Comparison of ENCODE assay signal across 8 cellular contexts in genomic region chr6:30102701-30103629, GRCh38. TPM values are rescaled to one million over a fixed set of nuclear protein-coding genes. Genes with fewer than 3 reads are reported as not detected.
A peak's percentile ranks its signal among the peaks of the same experiment; 100 is the strongest.
DNase-seq lines count a peak whose midpoint lies in the region; ATAC-seq, FAIRE-seq and TF ChIP-seq lines count a peak whose summit lies in the region.

No MANE protein-coding gene starts in this region.

- H3K4me1 ChIP-seq in HepG2 (ENCODE audit: insufficient read depth, low read length) = peaks cover 58% of the 10 kb centered on the region

- POLR2A ChIA-PET in HepG2 (lab: Yijun Ruan, JAX) = interaction anchor here (0.7 to 3.1 kb wide), 16 partner anchors 10 to 138 kb away, joined by 3 to 43 read pairs (median 6); partner anchors contain the start of genes POLR1H, PPP1R11, TRIM15 and TRIM26

- intact Hi-C loops in HepG2 (cut with micrococcal nuclease; ENCODE audit: unreplicated experiment) = loop anchor here (1.0 to 2.0 kb wide), 6 partner anchors 28 to 161 kb away; partner anchors contain the start of genes HLA-A, POLR1H, PPP1R11 and TRIM15

- H3K27ac ChIP-seq in HepG2 (ENCODE audit: extremely low read length, insufficient read depth, low read length) = peak overlapping the region; percentile 79

- CTCF ChIA-PET in HepG2 (lab: Yijun Ruan, JAX; ENCODE audit: low intra/inter-chr PET ratio, low total read pairs) = interaction anchor here (0.8 to 6.0 kb wide), 5 partner anchors 28 to 116 kb away, joined by 3 to 140 read pairs (median 4); no protein-coding TSS in a partner anchor

- BruUV-seq in HepG2 (replicated peaks; lab: Mats Ljungman, UMichigan) = no TSS peak

- in situ Hi-C loops in HepG2 (cut with HindIII; ENCODE audit: extremely low pct_ligation_motif_present, low pct_unique_long_range_greater_than_20kb) = loop anchor here (5.0 kb wide), 1 partner anchor 69 kb away; no protein-coding TSS in a partner anchor

- H3K4me2 ChIP-seq in HepG2 (ENCODE audit: low read depth, low read length) = peak overlapping the region; percentile 96

- TF ChIP-seq POLR2A in HepG2 (IDR thresholded peaks at IDR 0.05; ENCODE audit: insufficient read depth in 1 of 2, low read depth in 2 of 2, low read length in 2 of 2) = peak; percentile 42 to 79; a peak in 3 of 4 replicates

- TF ChIP-seq EP300 in HepG2 (IDR thresholded peaks at IDR 0.05; ENCODE audit: low read depth in 2 of 2, low read length in 2 of 2) (no peak; a peak in 1 of 4 replicates), HepG2 (CRISPR knock-in tag; IDR thresholded peaks at IDR 0.05; ENCODE audit: borderline replicate concordance) (no peak)

- FAIRE-seq in HepG2 (lab: Jason Lieb, UNC) = peak; percentile 87

- TF ChIP-seq CTCF in GM12875 (IDR thresholded peaks at IDR 0.05; ENCODE audit: borderline replicate concordance, insufficient read depth, low read depth, low read length) = peak; percentile 90
- peak; percentile 99 for TF ChIP-seq CTCF in HepG2 (CRISPR knock-in tag; IDR thresholded peaks at IDR 0.05)

- H3K36me3 ChIP-seq in HepG2 (replicated peaks in 1 of 2; ENCODE audit: control insufficient read depth in 1 of 2, insufficient read depth in 2 of 2, low read length in 2 of 2) = no peaks in the 10 kb centered on the region

- peak; percentile 75 to 83 for DNase-seq in NCI-H524 (lab: John Stamatoyannopoulos, UW)
- DNase-seq in activated CD4-positive, alpha-beta T cell treated with anti-CD3 and anti-CD28 coated beads for 4 hours = peak; percentile 80 to 87
- peak; percentile 91 for DNase-seq in dedifferentiated amniotic fluid mesenchymal stem cell (ENCODE audit: extremely low spot score)
- DNase-seq in HepG2 (ENCODE audit: low spot score) = peak; percentile 90
- DNase-seq in stimulated activated CD4-positive, alpha-beta T cell treated with anti-CD3 and anti-CD28 coated beads, Interleukin-1b, Interleukin-23, amount 100 ng/mL, for 48 hours = peak; percentile 85

- H4K20me1 ChIP-seq in HepG2 (ENCODE audit: insufficient read depth, low read length) = no peaks in the 10 kb centered on the region

- TF ChIP-seq RAD21 in HepG2 (CRISPR knock-in tag; IDR thresholded peaks at IDR 0.05) = peak; percentile 96

- WGBS in HepG2 (ENCODE audit: low lambda C conversion rate) = 17% methylated on average over 32 of the region's 32 CpGs

- H3K79me2 ChIP-seq in HepG2 (ENCODE audit: insufficient read depth, low read length) = peaks cover 9% of the 10 kb centered on the region

- no peaks in the 10 kb centered on the region; a peak in 1 of 5 replicates for H3K27me3 ChIP-seq in HepG2 (ENCODE audit: control insufficient read depth in 1 of 2, insufficient read depth in 2 of 2, low read length in 2 of 2)

- peak overlapping the region; percentile 55 for H2AFZ ChIP-seq in HepG2 (ENCODE audit: low read length)

- H3K9ac ChIP-seq in HepG2 (ENCODE audit: insufficient read depth, low read depth, low read length) = peak overlapping the region; percentile 79

- H3K9me3 ChIP-seq in HepG2 (ENCODE audit: low read length) = no peaks in the 10 kb centered on the region

- H3K4me3 ChIP-seq in GM12875 (ENCODE audit: low read depth, low read length) (peak overlapping the region; percentile 12), HepG2 (replicated peaks in 1 of 3; ENCODE audit: insufficient read depth in 1 of 3, low read depth in 2 of 3, low read length in 3 of 3) (peak overlapping the region; percentile 63 to 77 (median 63))

- peak; percentile 57 for ATAC-seq in HG03342 (IDR thresholded peaks at IDR 0.05; ENCODE audit: unreplicated experiment)
- ATAC-seq in HepG2 = peak; percentile 68
- no peak for ATAC-seq in GM18870 (IDR thresholded peaks at IDR 0.05; ENCODE audit: unreplicated experiment)

RNA-seq across cellular contexts. Expression of gene TRIM31, which starts 9.9 kb away (rescaled TPM):
- total RNA-seq in HepG2 (2016; rRNA removed; fragmentation: Illumina TruSeq; extraction: Trizol) = 0.51 TPM in 1 of 2 replicates, not detected in the other
- total RNA-seq in HepG2 (2016; cell fraction: cytosol; rRNA removed; fragmentation: Illumina TruSeq; extraction: Trizol; ENCODE audit: low read depth) = not detected in 2 replicates
- total RNA-seq in HepG2 (2016; cell fraction: insoluble cytoplasmic fraction; rRNA removed; fragmentation: Illumina TruSeq; extraction: Trizol) = 0.11 TPM in 1 of 2 replicates, not detected in the other
- total RNA-seq in HepG2 (2016; cell fraction: membrane; rRNA removed; fragmentation: Illumina TruSeq; extraction: Trizol) = not detected in 2 replicates
- total RNA-seq in HepG2 (2016; cell fraction: nucleus; rRNA removed; fragmentation: Illumina TruSeq; extraction: Trizol) = 0.16 and 0.19 TPM in 2 replicates
- polyA plus RNA-seq in HepG2 (2011; rRNA removed) = 0.13 and 0.33 TPM in 2 replicates
- 0.07 and 0.09 TPM in 2 replicates for polyA plus RNA-seq in HepG2 (2011; cell fraction: cytosol; rRNA removed)
- polyA plus RNA-seq in HepG2 (2011; cell fraction: nucleus; rRNA removed) = 0.76 and 0.97 TPM in 2 replicates
- 3.9 and 7.8 TPM in 2 replicates for polyA plus RNA-seq in HepG2 (2012)
- polyA plus RNA-seq in HepG2 (2016; cell fraction: cytosol; fragmentation: Illumina TruSeq; extraction: Trizol; ENCODE audit: low read depth) = 0.08 and 0.22 TPM in 2 replicates
- polyA plus RNA-seq in HepG2 (2016; cell fraction: insoluble cytoplasmic fraction; fragmentation: Illumina TruSeq; extraction: Trizol; ENCODE audit: low read depth) = not detected in 2 replicates
- not detected in 2 replicates for polyA plus RNA-seq in HepG2 (2016; cell fraction: membrane; fragmentation: Illumina TruSeq; extraction: Trizol; ENCODE audit: low read depth)
- 0.30 TPM in 1 of 2 replicates, not detected in the other for polyA plus RNA-seq in HepG2 (2016; cell fraction: nucleus; fragmentation: Illumina TruSeq; extraction: Trizol; ENCODE audit: insufficient read depth, low read depth)
- polyA minus RNA-seq in HepG2 (2011; rRNA and poly(A)+ RNA removed; ENCODE audit: low replicate concordance) = 0.09 and 0.16 TPM in 2 replicates
- polyA minus RNA-seq in HepG2 (2011; cell fraction: cytosol; rRNA and poly(A)+ RNA removed) = not detected in 2 replicates
- 1.3 and 3.5 TPM in 2 replicates for polyA minus RNA-seq in HepG2 (2011; cell fraction: nucleus; rRNA and poly(A)+ RNA removed)

RNA-seq across cellular contexts. Expression of gene RNF39, which starts 27.4 kb away (rescaled TPM):
- 0.13 TPM in 2 replicates for total RNA-seq in HepG2 (2016; rRNA removed; fragmentation: Illumina TruSeq; extraction: Trizol)
- not detected in 2 replicates for total RNA-seq in HepG2 (2016; cell fraction: cytosol; rRNA removed; fragmentation: Illumina TruSeq; extraction: Trizol; ENCODE audit: low read depth)
- total RNA-seq in HepG2 (2016; cell fraction: insoluble cytoplasmic fraction; rRNA removed; fragmentation: Illumina TruSeq; extraction: Trizol) = 0.24 TPM in 1 of 2 replicates, not detected in the other
- total RNA-seq in HepG2 (2016; cell fraction: membrane; rRNA removed; fragmentation: Illumina TruSeq; extraction: Trizol) = 0.07 and 0.09 TPM in 2 replicates
- not detected in 2 replicates for total RNA-seq in HepG2 (2016; cell fraction: nucleus; rRNA removed; fragmentation: Illumina TruSeq; extraction: Trizol)
- polyA plus RNA-seq in HepG2 (2011; rRNA removed) = 1.8 and 2.2 TPM in 2 replicates
- polyA plus RNA-seq in HepG2 (2011; cell fraction: cytosol; rRNA removed) = 1.9 and 2.2 TPM in 2 replicates
- 0.76 and 1.4 TPM in 2 replicates for polyA plus RNA-seq in HepG2 (2011; cell fraction: nucleus; rRNA removed)
- polyA plus RNA-seq in HepG2 (2012) = 3.2 and 3.8 TPM in 2 replicates
- polyA plus RNA-seq in HepG2 (2016; cell fraction: cytosol; fragmentation: Illumina TruSeq; extraction: Trizol; ENCODE audit: low read depth) = not detected in 2 replicates
- polyA plus RNA-seq in HepG2 (2016; cell fraction: insoluble cytoplasmic fraction; fragmentation: Illumina TruSeq; extraction: Trizol; ENCODE audit: low read depth) = 0.37 and 0.41 TPM in 2 replicates
- not detected in 2 replicates for polyA plus RNA-seq in HepG2 (2016; cell fraction: membrane; fragmentation: Illumina TruSeq; extraction: Trizol; ENCODE audit: low read depth)
- 0.23 and 0.78 TPM in 2 replicates for polyA plus RNA-seq in HepG2 (2016; cell fraction: nucleus; fragmentation: Illumina TruSeq; extraction: Trizol; ENCODE audit: insufficient read depth, low read depth)
- polyA minus RNA-seq in HepG2 (2011; rRNA and poly(A)+ RNA removed; ENCODE audit: low replicate concordance) = 0.26 and 0.84 TPM in 2 replicates
- 0.62 and 1.1 TPM in 2 replicates for polyA minus RNA-seq in HepG2 (2011; cell fraction: cytosol; rRNA and poly(A)+ RNA removed)
- 0.37 and 0.39 TPM in 2 replicates for polyA minus RNA-seq in HepG2 (2011; cell fraction: nucleus; rRNA and poly(A)+ RNA removed)

RNA-seq across cellular contexts. Expression of gene TRIM40, which starts 33.0 kb away (rescaled TPM):
- 0.13 TPM in 1 of 2 replicates, not detected in the other for total RNA-seq in HepG2 (2016; rRNA removed; fragmentation: Illumina TruSeq; extraction: Trizol)
- not detected in 2 replicates for total RNA-seq in HepG2 (2016; cell fraction: cytosol; rRNA removed; fragmentation: Illumina TruSeq; extraction: Trizol; ENCODE audit: low read depth)
- total RNA-seq in HepG2 (2016; cell fraction: insoluble cytoplasmic fraction; rRNA removed; fragmentation: Illumina TruSeq; extraction: Trizol) = 0.09 and 0.10 TPM in 2 replicates
- not detected in 2 replicates for total RNA-seq in HepG2 (2016; cell fraction: membrane; rRNA removed; fragmentation: Illumina TruSeq; extraction: Trizol)
- not detected in 2 replicates for total RNA-seq in HepG2 (2016; cell fraction: nucleus; rRNA removed; fragmentation: Illumina TruSeq; extraction: Trizol)
- polyA plus RNA-seq in HepG2 (2011; rRNA removed) = 0.58 and 0.88 TPM in 2 replicates
- 0.39 and 0.55 TPM in 2 replicates for polyA plus RNA-seq in HepG2 (2011; cell fraction: cytosol; rRNA removed)
- 0.53 and 0.64 TPM in 2 replicates for polyA plus RNA-seq in HepG2 (2011; cell fraction: nucleus; rRNA removed)
- polyA plus RNA-seq in HepG2 (2012) = 0.29 TPM in 1 of 2 replicates, not detected in the other
- polyA plus RNA-seq in HepG2 (2016; cell fraction: cytosol; fragmentation: Illumina TruSeq; extraction: Trizol; ENCODE audit: low read depth) = not detected in 2 replicates
- 0.12 TPM in 1 of 2 replicates, not detected in the other for polyA plus RNA-seq in HepG2 (2016; cell fraction: insoluble cytoplasmic fraction; fragmentation: Illumina TruSeq; extraction: Trizol; ENCODE audit: low read depth)
- not detected in 2 replicates for polyA plus RNA-seq in HepG2 (2016; cell fraction: membrane; fragmentation: Illumina TruSeq; extraction: Trizol; ENCODE audit: low read depth)
- polyA plus RNA-seq in HepG2 (2016; cell fraction: nucleus; fragmentation: Illumina TruSeq; extraction: Trizol; ENCODE audit: insufficient read depth, low read depth) = not detected in 2 replicates
- polyA minus RNA-seq in HepG2 (2011; rRNA and poly(A)+ RNA removed; ENCODE audit: low replicate concordance) = 0.21 and 0.82 TPM in 2 replicates
- 0.69 TPM in 1 of 2 replicates, not detected in the other for polyA minus RNA-seq in HepG2 (2011; cell fraction: cytosol; rRNA and poly(A)+ RNA removed)
- polyA minus RNA-seq in HepG2 (2011; cell fraction: nucleus; rRNA and poly(A)+ RNA removed) = 0.64 and 0.75 TPM in 2 replicates

RNA-seq across cellular contexts. Expression of gene PPP1R11, which starts 36.0 kb away (rescaled TPM):
- 32.1 and 33.1 TPM in 2 replicates for total RNA-seq in HepG2 (2016; rRNA removed; fragmentation: Illumina TruSeq; extraction: Trizol)
- total RNA-seq in HepG2 (2016; cell fraction: cytosol; rRNA removed; fragmentation: Illumina TruSeq; extraction: Trizol; ENCODE audit: low read depth) = 17.1 and 17.7 TPM in 2 replicates
- total RNA-seq in HepG2 (2016; cell fraction: insoluble cytoplasmic fraction; rRNA removed; fragmentation: Illumina TruSeq; extraction: Trizol) = 31.5 and 34.5 TPM in 2 replicates
- 26.4 and 36.9 TPM in 2 replicates for total RNA-seq in HepG2 (2016; cell fraction: membrane; rRNA removed; fragmentation: Illumina TruSeq; extraction: Trizol)
- 16.0 and 17.4 TPM in 2 replicates for total RNA-seq in HepG2 (2016; cell fraction: nucleus; rRNA removed; fragmentation: Illumina TruSeq; extraction: Trizol)
- 49.4 and 58.9 TPM in 2 replicates for polyA plus RNA-seq in HepG2 (2011; rRNA removed)
- 33.3 and 45.8 TPM in 2 replicates for polyA plus RNA-seq in HepG2 (2011; cell fraction: cytosol; rRNA removed)
- 25.5 and 35.8 TPM in 2 replicates for polyA plus RNA-seq in HepG2 (2011; cell fraction: nucleus; rRNA removed)
- 27.5 and 31.0 TPM in 2 replicates for polyA plus RNA-seq in HepG2 (2012)
- polyA plus RNA-seq in HepG2 (2016; cell fraction: cytosol; fragmentation: Illumina TruSeq; extraction: Trizol; ENCODE audit: low read depth) = 22.4 and 30.7 TPM in 2 replicates
- 64.3 and 67.7 TPM in 2 replicates for polyA plus RNA-seq in HepG2 (2016; cell fraction: insoluble cytoplasmic fraction; fragmentation: Illumina TruSeq; extraction: Trizol; ENCODE audit: low read depth)
- polyA plus RNA-seq in HepG2 (2016; cell fraction: membrane; fragmentation: Illumina TruSeq; extraction: Trizol; ENCODE audit: low read depth) = 43.9 and 50.0 TPM in 2 replicates
- polyA plus RNA-seq in HepG2 (2016; cell fraction: nucleus; fragmentation: Illumina TruSeq; extraction: Trizol; ENCODE audit: insufficient read depth, low read depth) = 36.1 and 39.4 TPM in 2 replicates
- 28.0 and 38.2 TPM in 2 replicates for polyA minus RNA-seq in HepG2 (2011; rRNA and poly(A)+ RNA removed; ENCODE audit: low replicate concordance)
- 11.4 and 11.7 TPM in 2 replicates for polyA minus RNA-seq in HepG2 (2011; cell fraction: cytosol; rRNA and poly(A)+ RNA removed)
- polyA minus RNA-seq in HepG2 (2011; cell fraction: nucleus; rRNA and poly(A)+ RNA removed) = 11.9 and 12.9 TPM in 2 replicates

RNA-seq across cellular contexts. Expression of gene POLR1H, which starts 41.9 kb away (rescaled TPM):
- total RNA-seq in HepG2 (2016; rRNA removed; fragmentation: Illumina TruSeq; extraction: Trizol) = 79.8 and 106 TPM in 2 replicates
- total RNA-seq in HepG2 (2016; cell fraction: cytosol; rRNA removed; fragmentation: Illumina TruSeq; extraction: Trizol; ENCODE audit: low read depth) = 68.0 and 77.6 TPM in 2 replicates
- 78.8 and 117 TPM in 2 replicates for total RNA-seq in HepG2 (2016; cell fraction: insoluble cytoplasmic fraction; rRNA removed; fragmentation: Illumina TruSeq; extraction: Trizol)
- 56.9 and 64.0 TPM in 2 replicates for total RNA-seq in HepG2 (2016; cell fraction: membrane; rRNA removed; fragmentation: Illumina TruSeq; extraction: Trizol)
- 32.8 and 35.1 TPM in 2 replicates for total RNA-seq in HepG2 (2016; cell fraction: nucleus; rRNA removed; fragmentation: Illumina TruSeq; extraction: Trizol)
- polyA plus RNA-seq in HepG2 (2011; rRNA removed) = 61.4 and 69.7 TPM in 2 replicates
- polyA plus RNA-seq in HepG2 (2011; cell fraction: cytosol; rRNA removed) = 74.2 and 80.8 TPM in 2 replicates
- 39.5 and 47.6 TPM in 2 replicates for polyA plus RNA-seq in HepG2 (2011; cell fraction: nucleus; rRNA removed)
- polyA plus RNA-seq in HepG2 (2012) = 46.9 and 53.4 TPM in 2 replicates
- 30.0 and 31.4 TPM in 2 replicates for polyA plus RNA-seq in HepG2 (2016; cell fraction: cytosol; fragmentation: Illumina TruSeq; extraction: Trizol; ENCODE audit: low read depth)
- polyA plus RNA-seq in HepG2 (2016; cell fraction: insoluble cytoplasmic fraction; fragmentation: Illumina TruSeq; extraction: Trizol; ENCODE audit: low read depth) = 88.1 and 103 TPM in 2 replicates
- polyA plus RNA-seq in HepG2 (2016; cell fraction: membrane; fragmentation: Illumina TruSeq; extraction: Trizol; ENCODE audit: low read depth) = 35.2 and 36.1 TPM in 2 replicates
- polyA plus RNA-seq in HepG2 (2016; cell fraction: nucleus; fragmentation: Illumina TruSeq; extraction: Trizol; ENCODE audit: insufficient read depth, low read depth) = 48.3 and 49.2 TPM in 2 replicates
- 30.7 and 35.6 TPM in 2 replicates for polyA minus RNA-seq in HepG2 (2011; rRNA and poly(A)+ RNA removed; ENCODE audit: low replicate concordance)
- polyA minus RNA-seq in HepG2 (2011; cell fraction: cytosol; rRNA and poly(A)+ RNA removed) = 8.5 and 10.8 TPM in 2 replicates
- polyA minus RNA-seq in HepG2 (2011; cell fraction: nucleus; rRNA and poly(A)+ RNA removed) = 10.4 and 12.1 TPM in 2 replicates
